Comparison of ENCODE assay signal across 14 cellular contexts in the genomic region with DNA sequence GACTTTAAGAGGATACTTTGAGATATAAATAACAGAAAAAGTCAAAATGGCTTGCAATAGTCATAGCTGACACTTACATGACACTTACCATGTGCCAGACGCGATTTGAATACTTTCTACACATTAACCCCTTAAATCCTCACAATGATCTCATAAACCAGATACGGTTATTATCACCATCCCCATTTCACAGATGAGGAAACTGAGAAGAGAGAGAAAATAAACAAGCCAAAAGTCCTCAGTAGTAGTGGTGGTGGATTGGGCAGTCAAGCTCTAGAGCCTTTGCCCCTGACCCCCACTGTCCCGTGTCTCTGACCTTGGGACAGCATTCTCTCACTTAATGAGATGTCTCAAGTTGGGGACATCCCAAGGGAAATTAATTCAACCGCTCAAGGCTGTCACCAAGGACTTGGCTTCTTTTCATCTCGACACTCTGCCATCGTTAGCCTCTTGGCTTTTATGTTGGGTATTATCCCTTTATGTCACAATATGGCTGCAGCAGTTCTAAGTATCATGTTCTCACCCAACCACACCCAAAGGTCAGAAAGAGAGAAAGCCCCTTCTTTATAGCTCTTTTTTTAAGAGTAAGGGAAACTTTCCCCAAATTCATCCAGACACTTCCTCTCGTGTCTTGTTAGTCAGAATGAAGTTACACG.
A peak's percentile ranks its signal among the peaks of the same experiment; 100 is the strongest.
DNase-seq lines count a peak whose midpoint lies in the region; ATAC-seq and FAIRE-seq lines count a peak whose summit lies in the region.
"Had no signal": no experiment of that assay in that cellular context is flagged by ENCODE, and none has a peak within 500 bp of the region (broad histone marks: within the 10 kb centered on the region; RNA-seq: fewer than 3 reads in every experiment).

No MANE protein-coding gene starts in this region.

- H3K36me3 Mint-ChIP-seq in T-helper 1 cell treated with Interleukin-12 subunit alpha and Interleukin-12 subunit beta and Interleukin-4 antibody, amounts not matched to agents 30 μg/mL and 1 μg/mL, for 36 hours (ENCODE audit: low read depth), result no peaks in the 10 kb centered on the region

- DNase-seq in T-helper 1 cell (no peak), AG20443 (ENCODE audit: low spot score) (no peak), RCC 7860 (ENCODE audit: low spot score) (no peak), dermis blood vessel endothelial cell (no peak)
- DNase-seq: activated CD4-positive, alpha-beta T cell treated with anti-CD3 and anti-CD28 coated beads, Interleukin-2, amount 50 U/mL, for 1 hour; H7; mammary epithelial cell; NCI-H1436; NCI-H774 had no signal

- peak overlapping the region; percentile 90 for H3K27ac Mint-ChIP-seq in T-helper 1 cell treated with Interleukin-12 subunit alpha and Interleukin-12 subunit beta and Interleukin-4 antibody, amounts not matched to agents 30 μg/mL and 1 μg/mL, for 36 hours

- H3K9ac ChIP-seq in duodenal mucosa (ENCODE audit: low read depth in 1 of 2, low read length in 2 of 2) (peak overlapping the region in 1 of 2 donors; percentile 69), skeletal muscle satellite cell (ENCODE audit: low read depth, low read length) (peak overlapping the region; percentile 63)

- H3K4me1 ChIP-seq in duodenal mucosa (ENCODE audit: control insufficient read depth in 1 of 2, insufficient read depth in 2 of 2, low read length in 2 of 2) (peaks cover 6 to 19% of the 10 kb centered on the region in 2 donors), skeletal muscle satellite cell (ENCODE audit: control insufficient read depth, insufficient read depth, low read length) (peaks cover 24% of the 10 kb centered on the region)

- H3K4me2 ChIP-seq in skeletal muscle satellite cell (ENCODE audit: low read length), result no peak overlapping the region
- H3K4me2 ChIP-seq: hepatocyte had no signal

- H3K27ac ChIP-seq in duodenal mucosa (ENCODE audit: low read depth, low read length), result no peak overlapping the region
- H3K27ac ChIP-seq: hepatocyte had no signal

- H3K27me3 ChIP-seq in duodenal mucosa (ENCODE audit: control insufficient read depth in 1 of 2, insufficient read depth in 2 of 2, low read length in 2 of 2), result no peaks in the 10 kb centered on the region
- no peaks in the 10 kb centered on the region for H3K27me3 ChIP-seq in skeletal muscle satellite cell (ENCODE audit: control insufficient read depth, insufficient read depth, low read length)
- H3K27me3 ChIP-seq: hepatocyte had no signal

- peaks cover 40% of the 10 kb centered on the region for H3K4me1 Mint-ChIP-seq in T-helper 1 cell treated with Interleukin-12 subunit alpha and Interleukin-12 subunit beta and Interleukin-4 antibody, amounts not matched to agents 30 μg/mL and 1 μg/mL, for 36 hours (ENCODE audit: low read depth)

- FAIRE-seq in RCC 7860 (lab: Jason Lieb, UNC), result no peak

- H3K36me3 ChIP-seq in duodenal mucosa (ENCODE audit: control insufficient read depth in 1 of 2, insufficient read depth in 2 of 2, low read length in 2 of 2), result no peaks in the 10 kb centered on the region
- no peaks in the 10 kb centered on the region for H3K36me3 ChIP-seq in skeletal muscle satellite cell (ENCODE audit: insufficient read depth, low read length)

- ATAC-seq in HG02763 (IDR thresholded peaks at IDR 0.05; ENCODE audit: unreplicated experiment), result peak; percentile 9

- peaks cover 10% of the 10 kb centered on the region for H3K27me3 Mint-ChIP-seq in T-helper 1 cell treated with Interleukin-12 subunit alpha and Interleukin-12 subunit beta and Interleukin-4 antibody, amounts not matched to agents 30 μg/mL and 1 μg/mL, for 36 hours (ENCODE audit: low read depth)

- H3K4me3 ChIP-seq in duodenal mucosa (ENCODE audit: low read depth in 1 of 2, low read length in 2 of 2) (peak overlapping the region; percentile 60 to 71), skeletal muscle satellite cell (ENCODE audit: low read length) (no peak overlapping the region)
- H3K4me3 ChIP-seq: hepatocyte had no signal

- H3K4me3 Mint-ChIP-seq in T-helper 1 cell treated with Interleukin-12 subunit alpha and Interleukin-12 subunit beta and Interleukin-4 antibody, amounts not matched to agents 30 μg/mL and 1 μg/mL, for 36 hours, result no peak overlapping the region

- H3K9me3 Mint-ChIP-seq in T-helper 1 cell treated with Interleukin-12 subunit alpha and Interleukin-12 subunit beta and Interleukin-4 antibody, amounts not matched to agents 30 μg/mL and 1 μg/mL, for 36 hours, result peaks cover 11% of the 10 kb centered on the region

- H3K9me3 ChIP-seq in duodenal mucosa (ENCODE audit: control insufficient read depth in 1 of 2, low read length in 2 of 2) (no peaks in the 10 kb centered on the region), skeletal muscle satellite cell (replicated peaks; ENCODE audit: low read length) (peaks cover 10% of the 10 kb centered on the region)
